ENCODE assay signal across 9 cellular contexts in the genomic region with DNA sequence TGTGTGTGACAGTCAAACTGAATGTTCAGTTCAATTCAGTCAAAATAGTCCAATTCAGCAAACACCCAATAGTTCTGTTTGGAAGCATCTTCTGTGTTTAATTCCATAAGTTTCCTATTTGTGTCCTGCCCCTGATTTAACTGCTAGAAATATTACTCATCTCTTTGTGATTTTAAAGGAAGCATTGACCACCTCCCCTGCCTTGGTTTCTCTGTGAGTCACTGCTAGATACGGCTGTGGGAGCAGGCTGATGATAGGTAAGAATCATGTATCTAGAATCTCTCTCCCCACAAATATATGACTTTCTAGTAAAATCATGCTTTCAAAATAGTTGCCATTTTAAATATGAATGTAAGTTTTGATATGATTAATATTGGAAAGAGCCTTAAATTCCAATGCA.
"Had no signal": no experiment of that assay in that cellular context is flagged by ENCODE, and none has a peak within 500 bp of the region (broad histone marks: within the 10 kb centered on the region; RNA-seq: fewer than 3 reads in every experiment).

No MANE protein-coding gene starts in this region.

- H3K27ac ChIP-seq: cardiac muscle cell, coronary artery, hepatocyte, pancreas, skin epidermis, transverse colon had no signal

- H3K36me3 ChIP-seq: cardiac muscle cell, pancreas, transverse colon had no signal

- H3K9me3 ChIP-seq: pancreas, transverse colon had no signal

- DNase-seq: activated T-cell treated with anti-CD3 and anti-CD28 coated beads, Interleukin-2, amount 50 U/mL, for 1 hour; effector CD4-positive, alpha-beta T cell; pancreas; retina; transverse colon had no signal

- H3K4me3 ChIP-seq: cardiac muscle cell, coronary artery, hepatocyte, pancreas, skin epidermis, transverse colon had no signal

- H3K79me2 ChIP-seq: hepatocyte had no signal

- H2AFZ ChIP-seq: hepatocyte had no signal

- H3K4me2 ChIP-seq: hepatocyte had no signal

- H3K27me3 ChIP-seq: cardiac muscle cell, hepatocyte, pancreas, transverse colon had no signal

- H3K4me1 ChIP-seq: pancreas, transverse colon had no signal
